ENCODE assay signal across 22 cellular contexts in genomic region chr4:8819019-8819418, GRCh38. TPM values are rescaled to one million over a fixed set of nuclear protein-coding genes. Genes with fewer than 3 reads are reported as not detected.
"Had no signal": no experiment of that assay in that cellular context is flagged by ENCODE, and none has a peak within 500 bp of the region (broad histone marks: within the 10 kb centered on the region; RNA-seq: fewer than 3 reads in every experiment).

No MANE protein-coding gene starts in this region.

- DNase-seq: activated CD4-positive, alpha-beta T cell treated with anti-CD3 and anti-CD28 coated beads, Interleukin-2, amount 10 ng/mL, durations not matched to agents 7 days and 5 days; activated CD4-positive, CD25-positive, alpha-beta regulatory T cell; activated T-cell treated with anti-CD3 and anti-CD28 coated beads, Interleukin-2, amount 50 U/mL, for 1 hour; caudate nucleus; esophagus squamous epithelium; hippocampal formation; stimulated activated CD4-positive, alpha-beta T cell treated with anti-CD3 and anti-CD28 coated beads, Interleukin-1b, Interleukin-23, amount 100 ng/mL, for 48 hours; uterus had no signal

- ATAC-seq: stimulated activated effector memory CD8-positive, alpha-beta T cell treated with anti-CD3 and anti-CD28 coated beads, Interleukin-12 subunit alpha, Interleukin-12 subunit beta, amount 100 ng/mL, for 72 hours had no signal

- H3K4me3 Mint-ChIP-seq: activated CD4-positive, alpha-beta T cell treated with anti-CD3 and anti-CD28 coated beads, Interleukin-2, amount 10 ng/mL, durations not matched to agents 7 days and 5 days; activated naive CD4-positive, alpha-beta T cell treated with anti-CD3 and anti-CD28 coated beads, Interleukin-2, amount 50 U/mL, for 24 hours; nephron; stimulated activated effector memory CD8-positive, alpha-beta T cell treated with anti-CD3 and anti-CD28 coated beads, Interleukin-12 subunit alpha, Interleukin-12 subunit beta, amount 100 ng/mL, for 72 hours; T-helper 2 cell treated with Interferon-gamma antibody and Interleukin-4, amounts not matched to agents 5 μg/mL and 100 μg/mL, for 36 hours had no signal

- H3K27me3 ChIP-seq: uterus had no signal

- H3K9me3 ChIP-seq: esophagus squamous epithelium, sigmoid colon, tibial artery, uterus had no signal

- H3K9me3 Mint-ChIP-seq: activated CD4-positive, alpha-beta T cell treated with anti-CD3 and anti-CD28 coated beads, Interleukin-2, amount 10 ng/mL, durations not matched to agents 7 days and 5 days; activated naive CD4-positive, alpha-beta T cell treated with anti-CD3 and anti-CD28 coated beads, Interleukin-2, amount 50 U/mL, for 24 hours; nephron; stimulated activated effector memory CD8-positive, alpha-beta T cell treated with anti-CD3 and anti-CD28 coated beads, Interleukin-12 subunit alpha, Interleukin-12 subunit beta, amount 100 ng/mL, for 72 hours; T-helper 2 cell treated with Interferon-gamma antibody and Interleukin-4, amounts not matched to agents 5 μg/mL and 100 μg/mL, for 36 hours had no signal

- H3K27ac Mint-ChIP-seq: activated CD4-positive, alpha-beta T cell treated with anti-CD3 and anti-CD28 coated beads, Interleukin-2, amount 10 ng/mL, durations not matched to agents 7 days and 5 days; activated naive CD4-positive, alpha-beta T cell treated with anti-CD3 and anti-CD28 coated beads, Interleukin-2, amount 50 U/mL, for 24 hours; nephron; stimulated activated effector memory CD8-positive, alpha-beta T cell treated with anti-CD3 and anti-CD28 coated beads, Interleukin-12 subunit alpha, Interleukin-12 subunit beta, amount 100 ng/mL, for 72 hours; T-helper 2 cell treated with Interferon-gamma antibody and Interleukin-4, amounts not matched to agents 5 μg/mL and 100 μg/mL, for 36 hours had no signal

- H3K4me1 Mint-ChIP-seq: activated CD4-positive, alpha-beta T cell treated with anti-CD3 and anti-CD28 coated beads, Interleukin-2, amount 10 ng/mL, durations not matched to agents 7 days and 5 days; activated naive CD4-positive, alpha-beta T cell treated with anti-CD3 and anti-CD28 coated beads, Interleukin-2, amount 50 U/mL, for 24 hours; nephron; stimulated activated effector memory CD8-positive, alpha-beta T cell treated with anti-CD3 and anti-CD28 coated beads, Interleukin-12 subunit alpha, Interleukin-12 subunit beta, amount 100 ng/mL, for 72 hours had no signal

- H3K36me3 Mint-ChIP-seq: activated naive CD4-positive, alpha-beta T cell treated with anti-CD3 and anti-CD28 coated beads, Interleukin-2, amount 50 U/mL, for 24 hours; stimulated activated effector memory CD8-positive, alpha-beta T cell treated with anti-CD3 and anti-CD28 coated beads, Interleukin-12 subunit alpha, Interleukin-12 subunit beta, amount 100 ng/mL, for 72 hours had no signal

- H3K36me3 ChIP-seq: esophagus squamous epithelium, sigmoid colon, tibial artery, uterus had no signal

- H3K4me1 ChIP-seq: esophagus squamous epithelium, sigmoid colon, tibial artery, uterus had no signal

- H3K27ac ChIP-seq: coronary artery, esophagus squamous epithelium, sigmoid colon, tibial artery, uterus had no signal

- H3K4me3 ChIP-seq: coronary artery, esophagus squamous epithelium, sigmoid colon, tibial artery, uterus had no signal

RNA-seq across cellular contexts. Expression of gene HMX1, which starts 52.6 kb away (rescaled TPM):
- total RNA-seq: activated CD4-positive, alpha-beta T cell treated with anti-CD3 and anti-CD28 coated beads, Interleukin-2, amount 10 ng/mL, durations not matched to agents 7 days and 5 days; activated CD8-positive, alpha-beta memory T cell treated with anti-CD3 and anti-CD28 coated beads for 36 hours; endothelial cell of umbilical vein; fibroblast of villous mesenchyme; glomerular endothelial cell; kidney epithelial cell; liver; omental fat pad had no signal
